ENCODE assay signal across 1 cellular context in the genomic region with DNA sequence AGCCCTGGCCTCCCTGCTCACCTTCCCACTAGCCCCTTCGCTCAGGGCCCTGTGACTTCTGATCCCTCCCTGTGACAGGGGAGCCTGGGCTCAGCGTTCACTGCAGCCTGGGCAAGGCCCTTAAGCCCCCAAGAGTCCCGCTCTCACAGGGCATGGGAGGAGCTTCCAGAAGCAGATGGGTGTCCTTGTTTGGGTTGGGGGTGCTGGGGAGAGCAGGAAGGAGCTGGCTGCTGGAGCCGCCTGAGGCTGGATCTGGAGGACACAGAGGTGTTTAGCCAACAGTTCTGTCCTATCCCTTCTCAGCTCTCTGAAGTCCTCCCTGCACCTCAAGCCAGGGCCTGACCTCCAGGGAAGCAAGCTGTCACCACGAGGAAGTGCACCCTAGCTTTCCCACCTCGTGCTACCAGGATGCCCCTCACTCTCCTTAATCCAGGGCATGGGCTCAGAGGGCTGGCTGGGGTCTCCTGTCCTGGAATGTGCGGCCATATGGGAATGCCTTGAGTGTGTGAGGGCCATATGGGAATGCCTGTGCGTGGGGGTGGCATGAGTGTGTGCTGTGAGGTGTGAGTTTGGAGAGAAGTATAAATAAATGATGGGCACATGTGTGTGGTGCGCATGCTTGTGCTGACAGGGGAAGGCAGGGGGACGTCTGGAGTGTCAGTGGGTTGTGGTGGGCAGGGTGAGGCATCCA.
TF ChIP-seq lines count a peak whose summit lies in the region.

No MANE protein-coding gene starts in this region.

TF ChIP-seq in WTC11, 78 proteins besides CTCF, POLR2A, EP300 and RAD21 (continued from another document):
- TF ChIP-seq, protein P1, sequence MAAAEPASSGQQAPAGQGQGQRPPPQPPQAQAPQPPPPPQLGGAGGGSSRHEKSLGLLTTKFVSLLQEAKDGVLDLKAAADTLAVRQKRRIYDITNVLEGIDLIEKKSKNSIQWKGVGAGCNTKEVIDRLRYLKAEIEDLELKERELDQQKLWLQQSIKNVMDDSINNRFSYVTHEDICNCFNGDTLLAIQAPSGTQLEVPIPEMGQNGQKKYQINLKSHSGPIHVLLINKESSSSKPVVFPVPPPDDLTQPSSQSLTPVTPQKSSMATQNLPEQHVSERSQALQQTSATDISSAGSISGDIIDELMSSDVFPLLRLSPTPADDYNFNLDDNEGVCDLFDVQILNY (CRISPR knock-in tag; IDR thresholded peaks at IDR 0.05): no peak
- TF ChIP-seq, protein P2, sequence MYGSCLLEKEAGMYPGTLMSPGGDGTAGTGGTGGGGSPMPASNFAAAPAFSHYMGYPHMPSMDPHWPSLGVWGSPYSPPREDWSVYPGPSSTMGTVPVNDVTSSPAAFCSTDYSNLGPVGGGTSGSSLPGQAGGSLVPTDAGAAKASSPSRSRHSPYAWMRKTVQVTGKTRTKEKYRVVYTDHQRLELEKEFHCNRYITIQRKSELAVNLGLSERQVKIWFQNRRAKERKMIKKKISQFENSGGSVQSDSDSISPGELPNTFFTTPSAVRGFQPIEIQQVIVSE (CRISPR knock-in tag; IDR thresholded peaks at IDR 0.05; ENCODE audit: borderline replicate concordance): no peak
- TF ChIP-seq ZNF317 (CRISPR knock-in tag; IDR thresholded peaks at IDR 0.05; ENCODE audit: borderline replicate concordance, low read depth): no peak
- TF ChIP-seq MXD4 (CRISPR knock-in tag; IDR thresholded peaks at IDR 0.05; ENCODE audit: borderline replicate concordance): no peak
